In the genomic region with DNA sequence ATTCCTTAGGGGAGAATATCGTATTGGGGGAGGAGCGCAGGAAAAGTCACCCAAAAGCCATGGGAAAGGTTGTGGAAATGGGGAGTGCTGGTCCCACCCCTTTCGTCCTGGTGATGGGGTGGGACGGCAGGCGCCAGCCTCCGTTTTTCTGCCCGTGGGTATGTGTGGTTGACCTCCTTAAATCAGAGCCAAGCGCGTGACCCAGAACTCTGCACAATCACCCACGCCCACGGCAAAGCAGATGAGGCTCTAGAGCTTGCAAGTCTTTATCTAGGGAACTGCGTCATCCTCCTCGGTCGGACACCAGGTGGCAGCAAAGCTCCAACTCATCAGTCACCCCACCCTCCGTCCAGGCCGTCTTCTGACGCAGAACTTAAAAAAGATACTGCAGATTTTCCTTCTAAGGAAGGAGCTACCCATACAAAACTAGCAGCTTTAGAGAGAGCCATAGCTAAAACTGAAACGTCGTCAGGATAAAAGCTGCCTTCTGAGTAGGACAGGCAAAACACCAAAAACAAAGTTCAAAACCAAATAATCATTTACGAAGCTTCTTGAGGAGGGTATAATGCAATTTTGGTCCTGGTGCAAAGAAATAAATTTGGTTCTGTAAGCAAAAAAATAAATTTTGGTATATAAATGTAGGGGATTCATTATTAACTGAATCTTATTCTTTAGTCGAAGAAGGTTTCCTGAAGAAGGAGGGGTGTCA, we compare ENCODE assay signal across 8 cellular contexts.
DNase-seq lines count a peak whose midpoint lies in the region; ATAC-seq and TF ChIP-seq lines count a peak whose summit lies in the region.

No MANE protein-coding gene starts in this region.

- H3K36me3 Mint-ChIP-seq in activated naive CD8-positive, alpha-beta T cell: no peaks in the 10 kb centered on the region

- peak; percentile 57 for TF ChIP-seq CTCF in cardiac muscle cell (IDR thresholded peaks at IDR 0.05; ENCODE audit: low read depth, low read length)
- TF ChIP-seq CTCF in upper lobe of left lung (IDR thresholded peaks at IDR 0.05): peak; percentile 60 to 89 (median 76)

- H3K27me3 ChIP-seq in cardiac muscle cell: no peaks in the 10 kb centered on the region
- no peaks in the 10 kb centered on the region for H3K27me3 ChIP-seq in upper lobe of left lung

- intact Hi-C loops in posterior cingulate gyrus (cut with DNase I): loop anchor here (5.0 to 10.0 kb wide), 3 partner anchors 230 to 1202 kb away; no protein-coding TSS in a partner anchor

- peak overlapping the region; percentile 76 for H3K27ac Mint-ChIP-seq in activated naive CD8-positive, alpha-beta T cell

- ATAC-seq in HG02610 (IDR thresholded peaks at IDR 0.05; ENCODE audit: unreplicated experiment) (peak; percentile 87), upper lobe of left lung (ENCODE audit: low FRiP score in 2 of 2) (peak; percentile 94 to 99)

- H3K4me1 ChIP-seq in cardiac muscle cell (ENCODE audit: low read depth) (peaks cover 6% of the 10 kb centered on the region), upper lobe of left lung (peaks cover 4 to 12% (median 9%) of the 10 kb centered on the region in 4 donors)

- H3K27me3 Mint-ChIP-seq in activated naive CD8-positive, alpha-beta T cell: no peaks in the 10 kb centered on the region

- no peak for TF ChIP-seq EP300 in upper lobe of left lung (IDR thresholded peaks at IDR 0.05)

- H3K4me3 ChIP-seq in cardiac muscle cell (no peak overlapping the region), upper lobe of left lung (peak overlapping the region in 2 of 4 donors; percentile 9 to 27)

- no peaks in the 10 kb centered on the region for H3K9me3 ChIP-seq in cardiac muscle cell (ENCODE audit: low read depth)
- H3K9me3 ChIP-seq in upper lobe of left lung: no peaks in the 10 kb centered on the region

- DNase-seq in GM04504 (ENCODE audit: low read depth): peak; percentile 62
- DNase-seq in NCI-H1092 treated with DMSO at 0.1 percent for 48 hours (lab: John Stamatoyannopoulos, UW): peak; percentile 83
- peak; percentile 94 for DNase-seq in SKM-1 treated with dmso at 0.1 percent for 144 hours (lab: John Stamatoyannopoulos, UW; ENCODE audit: unreplicated experiment)
- peak; percentile 90 to 95 for DNase-seq in cardiac muscle cell (ENCODE audit: low read depth in 1 of 2, low spot score in 1 of 2)
- peak; percentile 79 to 98 (median 92) for DNase-seq in posterior cingulate gyrus
- peak; percentile 52 to 89 for DNase-seq in upper lobe of left lung

- H3K4me3 Mint-ChIP-seq in activated naive CD8-positive, alpha-beta T cell: peak overlapping the region; percentile 20

- H3K27ac ChIP-seq in cardiac muscle cell (no peak overlapping the region), upper lobe of left lung (peak overlapping the region in 2 of 4 donors; percentile 29 to 61)

- no peaks in the 10 kb centered on the region for H3K9me3 Mint-ChIP-seq in activated naive CD8-positive, alpha-beta T cell (ENCODE audit: low read depth)

- no peaks in the 10 kb centered on the region for H3K36me3 ChIP-seq in cardiac muscle cell
- no peaks in the 10 kb centered on the region for H3K36me3 ChIP-seq in upper lobe of left lung

- no peak for TF ChIP-seq POLR2A in upper lobe of left lung (IDR thresholded peaks at IDR 0.05)

- H3K4me1 Mint-ChIP-seq in activated naive CD8-positive, alpha-beta T cell (ENCODE audit: low read depth): peaks cover 19% of the 10 kb centered on the region

- 12% methylated on average over 21 of the region's 21 CpGs for WGBS in upper lobe of left lung, 2 donors
